9 cellular contexts compared by ENCODE assay signal in genomic region chr6:21665101-21665435, GRCh38.
DNase-seq lines count a peak whose midpoint lies in the region; ATAC-seq and TF ChIP-seq lines count a peak whose summit lies in the region.
"Had no signal": no experiment of that assay in that cellular context is flagged by ENCODE, and none has a peak within 500 bp of the region (broad histone marks: within the 10 kb centered on the region; RNA-seq: fewer than 3 reads in every experiment).

No MANE protein-coding gene starts in this region.

- CTCF ChIA-PET in WTC11 (lab: Charles Lee) = interaction anchor here (1.1 to 2.0 kb wide), 2 partner anchors 77 to 81 kb away, joined by 4 to 7 read pairs; no protein-coding TSS in a partner anchor

- no peak for DNase-seq in WTC11 (ENCODE audit: low spot score)
- DNase-seq in Right ventricle myocardium superior = no peak
- no peak for DNase-seq in foreskin melanocyte
- DNase-seq in stimulated activated CD4-positive, alpha-beta T cell treated with anti-CD3 and anti-CD28 coated beads, Interleukin-4, amount 100 ng/mL, for 24 hours = no peak
- no peak for DNase-seq in effector memory CD8-positive, alpha-beta T cell
- DNase-seq: GF-D8 had no signal

- no peak overlapping the region for H3K27ac ChIP-seq in BLaER1
- no peak overlapping the region for H3K27ac ChIP-seq in parathyroid adenoma

- TF ChIP-seq CTCF in WTC11 (IDR thresholded peaks at IDR 0.05) = no peak
- no peak for TF ChIP-seq CTCF in parathyroid adenoma (IDR thresholded peaks at IDR 0.05)

- peaks cover 15% of the 10 kb centered on the region for H3K27me3 Mint-ChIP-seq in WTC11 (ENCODE audit: low read depth)
- H3K27me3 Mint-ChIP-seq in effector memory CD8-positive, alpha-beta T cell = peaks cover 69 to 72% of the 10 kb centered on the region in 2 donors

- H3K36me3 ChIP-seq in BLaER1 (no peaks in the 10 kb centered on the region), parathyroid adenoma (ENCODE audit: control insufficient read depth, insufficient read depth, low read length) (no peaks in the 10 kb centered on the region)

- H3K9ac ChIP-seq in BLaER1 = no peak overlapping the region
- no peak overlapping the region for H3K9ac ChIP-seq in parathyroid adenoma

- intact Hi-C loops in Right ventricle myocardium superior (cut with DNase I) = no loop called here

- no peaks in the 10 kb centered on the region for H3K79me2 ChIP-seq in parathyroid adenoma

- peaks cover 41% of the 10 kb centered on the region for H3K4me1 Mint-ChIP-seq in WTC11
- H3K4me1 Mint-ChIP-seq in effector memory CD8-positive, alpha-beta T cell (ENCODE audit: low read depth in 2 of 2) = peaks cover 3 to 10% of the 10 kb centered on the region in 2 donors

- H3K4me1 ChIP-seq in BLaER1 (peaks cover 31% of the 10 kb centered on the region), parathyroid adenoma (no peaks in the 10 kb centered on the region)

- peak overlapping the region; percentile 87 for H3K4me3 Mint-ChIP-seq in WTC11
- peak overlapping the region in 1 of 2 donors; percentile 51 for H3K4me3 Mint-ChIP-seq in effector memory CD8-positive, alpha-beta T cell

- H2AFZ ChIP-seq in parathyroid adenoma = no peak overlapping the region

- POLR2A ChIA-PET in WTC11 (lab: Charles Lee) = interaction anchor here (0.6 to 4.8 kb wide), 8 partner anchors 67 to 1156 kb away, joined by 3 to 81 read pairs (median 4); partner anchors contain the start of gene SOX4

- peaks cover 25% of the 10 kb centered on the region; the same call in 1 of the 2 replicates for H4K20me1 ChIP-seq in BLaER1

- H3K9me3 ChIP-seq in BLaER1 (peaks cover 22% of the 10 kb centered on the region; the same call in 1 of the 2 replicates), parathyroid adenoma (ENCODE audit: control insufficient read depth, low read length) (no peaks in the 10 kb centered on the region)

- H3K9me3 Mint-ChIP-seq in WTC11 = no peaks in the 10 kb centered on the region; the same call in 1 of the 2 replicates
- peaks cover 0 to 3% of the 10 kb centered on the region in 2 donors for H3K9me3 Mint-ChIP-seq in effector memory CD8-positive, alpha-beta T cell

- peaks cover 10% of the 10 kb centered on the region for H3K36me3 Mint-ChIP-seq in WTC11
- peaks cover 4% of the 10 kb centered on the region for H3K36me3 Mint-ChIP-seq in effector memory CD8-positive, alpha-beta T cell (ENCODE audit: insufficient read depth)

- H3K27me3 ChIP-seq in BLaER1 = peaks cover 79% of the 10 kb centered on the region
- H3K27me3 ChIP-seq in parathyroid adenoma (ENCODE audit: control insufficient read depth, insufficient read depth, low read length) = no peaks in the 10 kb centered on the region

- peak overlapping the region; percentile 99 for H3K27ac Mint-ChIP-seq in WTC11
- no peak overlapping the region for H3K27ac Mint-ChIP-seq in effector memory CD8-positive, alpha-beta T cell

- H3K4me2 ChIP-seq in BLaER1 (peak overlapping the region; percentile 80), parathyroid adenoma (ENCODE audit: low read length) (peak overlapping the region; percentile 84)

- ATAC-seq in WTC11 = peak; percentile 4
- ATAC-seq in Right ventricle myocardium superior (ENCODE audit: poor library complexity) = peak; percentile 10
- no peak for ATAC-seq in effector memory CD8-positive, alpha-beta T cell (replicated peaks)
- no peak for ATAC-seq in HG02623 (IDR thresholded peaks at IDR 0.05; ENCODE audit: unreplicated experiment)

- H3K4me3 ChIP-seq in BLaER1 (peak overlapping the region; percentile 54), parathyroid adenoma (ENCODE audit: low read depth, low read length) (peak overlapping the region; percentile 40)

TF ChIP-seq in WTC11, 78 proteins besides CTCF, POLR2A, EP300 and RAD21:
- TF ChIP-seq FOXP1 (CRISPR knock-in tag; IDR thresholded peaks at IDR 0.05; ENCODE audit: borderline replicate concordance) = no peak
- TF ChIP-seq IRF1 (CRISPR knock-in tag; IDR thresholded peaks at IDR 0.05) = peak; percentile 12; the same call in 1 of the 2 replicates
- peak; percentile 23; the same call in 1 of the 2 replicates for TF ChIP-seq PRDM15 (CRISPR knock-in tag; IDR thresholded peaks at IDR 0.05)
- no peak for TF ChIP-seq ZNF219 (CRISPR knock-in tag; IDR thresholded peaks at IDR 0.05; ENCODE audit: borderline replicate concordance)

Comparison
In these comparisons a context has a peak if more than half of its experiments do, and no peak if none do; other contexts are left out.
1. ATAC-seq: peak in WTC11 (single experiment) and Right ventricle myocardium superior (single experiment); none in effector memory CD8-positive, alpha-beta T cell (single experiment) and HG02623 (single experiment).